ENCODE assay signal across 8 cellular contexts in genomic region chr10:91924212-91925021, GRCh38. TPM values are rescaled to one million over a fixed set of nuclear protein-coding genes. Genes with fewer than 3 reads are reported as not detected.
A peak's percentile ranks its signal among the peaks of the same experiment; 100 is the strongest.
DNase-seq lines count a peak whose midpoint lies in the region; ATAC-seq and TF ChIP-seq lines count a peak whose summit lies in the region.

No MANE protein-coding gene starts in this region.

- WGBS in lower leg skin, 2 donors: 3 to 5% methylated on average over 21 of the region's 21 CpGs
- 3 to 6% methylated on average over 13 to 21 of the region's 21 CpGs for WGBS in transverse colon (ENCODE audit: low coverage in 1 of 2), 2 donors

- peak overlapping the region; percentile 70 for H3K9ac ChIP-seq in DND-41 (ENCODE audit: low read depth, low read length)
- H3K9ac ChIP-seq in MM.1S (ENCODE audit: low read length): peak overlapping the region; percentile 89

- no peak for TF ChIP-seq POLR2A in lower leg skin (IDR thresholded peaks at IDR 0.05)
- TF ChIP-seq POLR2A in transverse colon (IDR thresholded peaks at IDR 0.05): no peak

- peak overlapping the region; percentile 96 for H3K27ac ChIP-seq in DND-41 (ENCODE audit: low read length)
- H3K27ac ChIP-seq in MM.1S (ENCODE audit: low read length): peak overlapping the region; percentile 92
- peak overlapping the region; percentile 91 to 99 (median 95) for H3K27ac ChIP-seq in transverse colon

- intact Hi-C loops in MCF 10A (cut with micrococcal nuclease) (loop anchor here (10.0 kb wide), 1 partner anchor 510 kb away; no protein-coding TSS in a partner anchor), lower leg skin (cut with DNase I; ENCODE audit: low total_unique reads) (no loop called here), transverse colon (cut with DNase I; ENCODE audit: low total_unique reads) (no loop called here)

- no peak for TF ChIP-seq CTCF in DND-41 (IDR thresholded peaks at IDR 0.05; ENCODE audit: borderline replicate concordance, extremely low read depth, low read length, poor library complexity, severe bottlenecking)
- no peak for TF ChIP-seq CTCF in MM.1S (IDR thresholded peaks at IDR 0.05; ENCODE audit: low read length)
- no peak for TF ChIP-seq CTCF in MCF 10A (IDR thresholded peaks at IDR 0.05; ENCODE audit: unreplicated experiment)
- no peak for TF ChIP-seq CTCF in lower leg skin (IDR thresholded peaks at IDR 0.05)
- no peak for TF ChIP-seq CTCF in transverse colon (IDR thresholded peaks at IDR 0.05)

- in situ Hi-C loops in transverse colon (cut with MboI; ENCODE audit: low pct_ligation_motif_present in 1 of 4, low pct_unique_long_range_greater_than_20kb in 1 of 4, low sequenced_read_pairs in 3 of 4): loop anchor here (25.0 kb wide), 2 partner anchors 137 to 537 kb away; partner anchors contain the start of gene TNKS2 (in 1 of the 4)

- no peaks in the 10 kb centered on the region for H3K27me3 ChIP-seq in DND-41 (ENCODE audit: insufficient read depth, low read length, poor library complexity)
- no peaks in the 10 kb centered on the region for H3K27me3 ChIP-seq in MM.1S (replicated peaks; ENCODE audit: insufficient read depth, low read length)
- peaks cover 3% of the 10 kb centered on the region for H3K27me3 ChIP-seq in transverse colon

- peaks cover 17% of the 10 kb centered on the region for H3K4me1 Mint-ChIP-seq in MCF 10A (ENCODE audit: insufficient read depth, unreplicated experiment)

- POLR2A ChIA-PET in MCF 10A (lab: Yijun Ruan, JAX): interaction anchor here (0.6 to 5.0 kb wide), 28 partner anchors 8 to 1052 kb away, joined by 3 to 95 read pairs (median 6); partner anchors contain the start of genes CPEB3, FGFBP3, MARCHF5 and RPP30

- H3K4me3 ChIP-seq in DND-41 (ENCODE audit: low read depth in 1 of 2, low read length in 2 of 2): peak overlapping the region; percentile 97 to 99
- H3K4me3 ChIP-seq in MM.1S (ENCODE audit: low read length): peak overlapping the region; percentile 89
- peak overlapping the region; percentile 35 for H3K4me3 ChIP-seq in lower leg skin (ENCODE audit: low read depth, poor library complexity, severe bottlenecking)
- H3K4me3 ChIP-seq in transverse colon: peak overlapping the region; percentile 70 to 91 (median 82)

- H3K36me3 Mint-ChIP-seq in MCF 10A (ENCODE audit: insufficient read depth, unreplicated experiment): peaks cover 19% of the 10 kb centered on the region

- peak overlapping the region; percentile 84 for H3K4me3 Mint-ChIP-seq in MCF 10A (ENCODE audit: unreplicated experiment)

- no peaks in the 10 kb centered on the region for H3K9me3 Mint-ChIP-seq in MCF 10A (ENCODE audit: unreplicated experiment)

- H3K27me3 Mint-ChIP-seq in MCF 10A (ENCODE audit: insufficient read depth, unreplicated experiment): no peaks in the 10 kb centered on the region

- peaks cover 12% of the 10 kb centered on the region; the same call in 1 of the 2 replicates for H3F3A ChIP-seq in MM.1S (ENCODE audit: insufficient read depth, low read length)

- H2AFZ ChIP-seq in DND-41 (ENCODE audit: low read depth, low read length): peak overlapping the region; percentile 95
- H2AFZ ChIP-seq in MM.1S (ENCODE audit: low read length): peak overlapping the region; percentile 80

- no peak for TF ChIP-seq EP300 in transverse colon (IDR thresholded peaks at IDR 0.05; ENCODE audit: low read depth)

- H4K20me1 ChIP-seq in DND-41 (ENCODE audit: insufficient read depth, low read length) (peaks cover 19% of the 10 kb centered on the region; the same call in 1 of the 2 replicates), MM.1S (ENCODE audit: insufficient read depth, low read length) (peaks cover 19% of the 10 kb centered on the region)

- ATAC-seq in DND-41 (ENCODE audit: insufficient read depth, low read depth): peak; percentile 12
- peak; percentile 28 for ATAC-seq in GM21528 (IDR thresholded peaks at IDR 0.05; ENCODE audit: low FRiP score, unreplicated experiment)

- peaks cover 59% of the 10 kb centered on the region for H3K79me2 ChIP-seq in DND-41 (ENCODE audit: insufficient read depth, low read length)
- peaks cover 60% of the 10 kb centered on the region for H3K79me2 ChIP-seq in MM.1S (ENCODE audit: low read length)

- no peak for DNase-seq in DND-41
- peak; percentile 12 for DNase-seq in MM.1S
- DNase-seq in MCF 10A (ENCODE audit: unreplicated experiment): no peak
- no peak for DNase-seq in lower leg skin (ENCODE audit: low spot score in 2 of 2)
- DNase-seq in transverse colon: no peak
- DNase-seq in T-helper 9 cell: no peak
- DNase-seq in mucosa of gallbladder (ENCODE audit: low spot score): no peak

- H3K9me3 ChIP-seq in DND-41 (ENCODE audit: insufficient read depth, low read length, severe bottlenecking) (no peaks in the 10 kb centered on the region), MM.1S (replicated peaks; ENCODE audit: insufficient read depth, low read length) (no peaks in the 10 kb centered on the region), transverse colon (peaks cover 5 to 6% of the 10 kb centered on the region in 2 donors)

- H3K4me2 ChIP-seq in DND-41 (ENCODE audit: insufficient read depth, low read length) (peak overlapping the region; percentile 74), MM.1S (ENCODE audit: low read depth, low read length) (peak overlapping the region; percentile 75)

- CTCF ChIA-PET in MCF 10A (lab: Yijun Ruan, JAX): interaction anchor here (0.6 to 2.0 kb wide), 2 partner anchors 16 to 382 kb away, joined by 3 to 5 read pairs; partner anchors contain the start of gene FGFBP3

- peaks cover 23% of the 10 kb centered on the region for H3K36me3 ChIP-seq in DND-41 (ENCODE audit: insufficient read depth, low read length)
- H3K36me3 ChIP-seq in MM.1S (replicated peaks; ENCODE audit: insufficient read depth, low read length): no peaks in the 10 kb centered on the region
- H3K36me3 ChIP-seq in transverse colon: no peaks in the 10 kb centered on the region

- H3K4me1 ChIP-seq in DND-41 (ENCODE audit: insufficient read depth, low read length): peaks cover 54% of the 10 kb centered on the region
- peaks cover 10% of the 10 kb centered on the region; the same call in 1 of the 2 replicates for H3K4me1 ChIP-seq in MM.1S (ENCODE audit: low read length)
- H3K4me1 ChIP-seq in transverse colon: peaks cover 5 to 40% (median 19%) of the 10 kb centered on the region in 4 donors

- no peaks in the 10 kb centered on the region for H3K9me2 ChIP-seq in MM.1S (replicated peaks; ENCODE audit: insufficient read depth, low read length)

- H3K27ac Mint-ChIP-seq in MCF 10A (ENCODE audit: low read depth, unreplicated experiment): peak overlapping the region; percentile 98

- BruUV-seq in MCF 10A (replicated peaks; lab: Mats Ljungman, UMichigan): TSS peak; percentile 59

RNA-seq across cellular contexts. Expression of gene BTAF1, which starts 0.8 kb away (rescaled TPM):
- 35.5 and 37.0 TPM in 2 replicates for total RNA-seq in MCF 10A (2022)
- total RNA-seq in lower leg skin: 10 to 100 TPM; 35.5 to 78.3 (median 43.1) TPM
- 10 to 100 TPM; 23.9 to 58.6 (median 37.0) TPM for total RNA-seq in transverse colon
- 24.2 TPM for total RNA-seq in mucosa of gallbladder

RNA-seq across cellular contexts. Expression of gene FGFBP3, which starts 15.1 kb away (rescaled TPM):
- total RNA-seq in MCF 10A (2022) (0.86 and 1.1 TPM in 2 replicates), lower leg skin (1 to 10 TPM in 3 of 4 donors, under 1 TPM in 1; 0.69 to 1.6 (median 1.3) TPM), transverse colon (1 to 10 TPM in 2 of 4 donors, under 1 TPM in 2; 0.75 to 7.8 (median 1.0) TPM), mucosa of gallbladder (0.72 TPM)

Comparison
In these comparisons a context has a peak if more than half of its experiments do, and no peak if none do; other contexts are left out.
1. H3K4me3 ChIP-seq: peak in every context shown above with its lines; median percentile 98 in DND-41; 89 in MM.1S; 82 in transverse colon; 35 in lower leg skin.